ENCODE assay signal across 27 cellular contexts in the genomic region with DNA sequence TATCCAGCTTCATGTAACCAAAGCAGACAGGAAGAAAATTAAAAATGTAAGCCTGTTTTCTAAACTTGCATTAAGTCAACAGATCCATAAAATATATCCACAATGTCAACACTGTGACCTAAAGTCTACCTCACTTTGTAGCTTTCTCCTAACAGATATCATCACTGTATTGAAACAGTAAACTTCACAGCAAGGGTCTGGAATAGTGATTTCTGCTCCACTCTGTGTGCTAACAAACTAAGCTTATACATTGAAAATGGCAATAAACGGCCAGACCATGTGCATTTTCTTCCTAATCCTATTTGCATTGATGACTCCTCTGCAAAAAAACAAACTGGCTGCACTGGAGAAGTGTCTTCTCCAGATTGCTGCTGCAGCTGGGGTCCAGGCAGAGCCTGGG. TPM values are rescaled to one million over a fixed set of nuclear protein-coding genes. Genes with fewer than 3 reads are reported as not detected.
"Had no signal": no experiment of that assay in that cellular context is flagged by ENCODE, and none has a peak within 500 bp of the region (broad histone marks: within the 10 kb centered on the region; RNA-seq: fewer than 3 reads in every experiment).

No MANE protein-coding gene starts in this region.

- H3K36me3 ChIP-seq: cardiac muscle cell, esophagus squamous epithelium, gastrocnemius medialis, lower lobe of right lung, vagina, WERI-Rb-1 had no signal

- H3K27ac ChIP-seq: body of pancreas, cardiac muscle cell, esophagus squamous epithelium, gastrocnemius medialis, lower lobe of right lung, testis, vagina, WERI-Rb-1 had no signal

- DNase-seq: activated CD4-positive, alpha-beta T cell treated with anti-CD3 and anti-CD28 coated beads, Interleukin-2, amount 10 ng/mL, durations not matched to agents 7 days and 5 days; activated CD4-positive, CD25-positive, alpha-beta regulatory T cell treated with anti-CD3 and anti-CD28 coated beads, Interleukin-2, amount 50 U/mL, for 72 hours; activated CD8-positive, alpha-beta T cell treated with anti-CD3 and anti-CD28 coated beads for 36 hours; activated gamma-delta T cell treated with Interleukin-2 at 50 U/mL for 16 hours; body of pancreas; cortex of kidney; endodermal cell; esophagus squamous epithelium; gastrocnemius medialis; kidney; lower lobe of right lung; naive B cell; occipital lobe; posterior cingulate gyrus; small intestine; stimulated activated CD4-positive, alpha-beta T cell treated with anti-CD3 and anti-CD28 coated beads, Interleukin-2, amount 100 ng/mL, for 48 hours; stimulated activated CD8-positive, alpha-beta memory T cell treated with anti-CD3 and anti-CD28 coated beads, Interleukin-4, amount 100 ng/mL, for 48 hours; stimulated activated naive B cell treated with anti-CD40 and anti-IgM and Interleukin-4, amounts not matched to agents 10 μg/mL and 1 μg/mL and 100 μg/mL, for 72 hours; testis; trophoblast cell; WERI-Rb-1 had no signal

- FAIRE-seq: small intestine, TTC549 had no signal

- H3K27me3 ChIP-seq: body of pancreas, cardiac muscle cell, esophagus squamous epithelium, gastrocnemius medialis, testis, vagina had no signal

- H3K4me1 ChIP-seq: body of pancreas, esophagus squamous epithelium, gastrocnemius medialis, lower lobe of right lung, testis, vagina had no signal

- H3K4me3 ChIP-seq: body of pancreas, cardiac muscle cell, esophagus squamous epithelium, gastrocnemius medialis, lower lobe of right lung, testis, vagina had no signal

- H3K9me3 ChIP-seq: body of pancreas, esophagus squamous epithelium, gastrocnemius medialis, lower lobe of right lung, testis, vagina had no signal

- ATAC-seq: activated CD8-positive, alpha-beta T cell treated with anti-CD3 and anti-CD28 coated beads for 36 hours; body of pancreas; gastrocnemius medialis; left lobe of liver; lower lobe of right lung; sciatic nerve; stimulated activated naive B cell treated with anti-CD40 and anti-IgM and Interleukin-4, amounts not matched to agents 10 μg/mL and 1 μg/mL and 100 μg/mL, for 72 hours had no signal

RNA-seq across cellular contexts. Expression of gene CADM1, which starts 26.8 kb away (rescaled TPM):
- total RNA-seq: activated T-helper 1 cell treated with anti-CD3 and anti-CD28 coated beads, Interleukin-12 subunit alpha, Interleukin-12 subunit beta, Interleukin-2, Interleukin-4 antibody, amounts not matched to agents 30 ng/mL and 10 ng/mL and 1 ng/mL, durations not matched to agents 14 hours and 24 hours and 36 hours had no signal
